ENCODE assay signal across 8 cellular contexts in genomic region chr19:45900661-45901431, GRCh38. TPM values are rescaled to one million over a fixed set of nuclear protein-coding genes. Genes with fewer than 3 reads are reported as not detected.
DNase-seq lines count a peak whose midpoint lies in the region; ATAC-seq and TF ChIP-seq lines count a peak whose summit lies in the region.

No MANE protein-coding gene starts in this region.

- H3K27me3 Mint-ChIP-seq in activated naive CD4-positive, alpha-beta T cell treated with anti-CD3 and anti-CD28 coated beads, Interleukin-2, amount 10 ng/mL, durations not matched to agents 7 days and 5 days = peaks cover 16% of the 10 kb centered on the region

- WGBS in transverse colon (ENCODE audit: low coverage in 1 of 2), 2 donors = 73 to 85% methylated on average over 2 to 22 of the region's 22 CpGs

- H3K36me3 ChIP-seq in ascending aorta (peaks cover 18 to 23% of the 10 kb centered on the region in 2 donors), kidney epithelial cell (ENCODE audit: control insufficient read depth, insufficient read depth, low read length) (peaks cover 1% of the 10 kb centered on the region), transverse colon (peaks cover 0 to 9% (median 0%) of the 10 kb centered on the region in 4 donors)

- no peak for TF ChIP-seq CTCF in ascending aorta (IDR thresholded peaks at IDR 0.05)
- TF ChIP-seq CTCF in kidney epithelial cell (IDR thresholded peaks at IDR 0.05; ENCODE audit: insufficient read depth, low read length, poor library complexity, severe bottlenecking) = no peak
- no peak for TF ChIP-seq CTCF in transverse colon (IDR thresholded peaks at IDR 0.05)

- ATAC-seq in HG03175 (IDR thresholded peaks at IDR 0.05; ENCODE audit: unreplicated experiment) = no peak
- ATAC-seq in left colon = no peak

- H3K36me3 Mint-ChIP-seq in activated naive CD4-positive, alpha-beta T cell treated with anti-CD3 and anti-CD28 coated beads, Interleukin-2, amount 10 ng/mL, durations not matched to agents 7 days and 5 days = peaks cover 25% of the 10 kb centered on the region

- peak overlapping the region; percentile 72 to 86 for H3K4me3 ChIP-seq in ascending aorta
- H3K4me3 ChIP-seq in kidney epithelial cell (ENCODE audit: low read depth, low read length) = peak overlapping the region; percentile 76
- peak overlapping the region; percentile 56 to 94 (median 79) for H3K4me3 ChIP-seq in transverse colon

- H3K9me3 ChIP-seq in ascending aorta (no peaks in the 10 kb centered on the region), transverse colon (no peaks in the 10 kb centered on the region)

- no peaks in the 10 kb centered on the region for H3K9me3 Mint-ChIP-seq in activated naive CD4-positive, alpha-beta T cell treated with anti-CD3 and anti-CD28 coated beads, Interleukin-2, amount 10 ng/mL, durations not matched to agents 7 days and 5 days

- H3K4me1 ChIP-seq in ascending aorta (peaks cover 7 to 9% of the 10 kb centered on the region in 2 donors), transverse colon (peaks cover 13 to 29% (median 22%) of the 10 kb centered on the region in 4 donors)

- no peak overlapping the region for H3K27ac ChIP-seq in ascending aorta
- peak overlapping the region in 1 of 4 donors; percentile 83 for H3K27ac ChIP-seq in transverse colon

- TF ChIP-seq POLR2A in transverse colon (IDR thresholded peaks at IDR 0.05) = no peak

- H3K4me1 Mint-ChIP-seq in activated naive CD4-positive, alpha-beta T cell treated with anti-CD3 and anti-CD28 coated beads, Interleukin-2, amount 10 ng/mL, durations not matched to agents 7 days and 5 days = peaks cover 31% of the 10 kb centered on the region

- TF ChIP-seq EP300 in transverse colon (IDR thresholded peaks at IDR 0.05; ENCODE audit: low read depth) = no peak

- no peak for DNase-seq in activated naive CD4-positive, alpha-beta T cell treated with anti-CD3 and anti-CD28 coated beads, Interleukin-2, amount 10 ng/mL, durations not matched to agents 7 days and 5 days
- no peak for DNase-seq in activated naive CD4-positive, alpha-beta T cell treated with anti-CD3 and anti-CD28 coated beads, Interleukin-2, amount 50 U/mL, for 16 hours
- DNase-seq in ascending aorta (ENCODE audit: low spot score in 2 of 2) (no peak), kidney epithelial cell (ENCODE audit: low read depth) (no peak), transverse colon (no peak), left colon (no peak), DMS53 treated with DMSO at 0.1 percent for 48 hours (lab: John Stamatoyannopoulos, UW; ENCODE audit: unreplicated experiment) (no peak)

- peak overlapping the region; percentile 37 for H3K27ac Mint-ChIP-seq in activated naive CD4-positive, alpha-beta T cell treated with anti-CD3 and anti-CD28 coated beads, Interleukin-2, amount 10 ng/mL, durations not matched to agents 7 days and 5 days

- H3K4me3 Mint-ChIP-seq in activated naive CD4-positive, alpha-beta T cell treated with anti-CD3 and anti-CD28 coated beads, Interleukin-2, amount 10 ng/mL, durations not matched to agents 7 days and 5 days = peak overlapping the region; percentile 56

- H3K27me3 ChIP-seq in ascending aorta = no peaks in the 10 kb centered on the region
- H3K27me3 ChIP-seq in kidney epithelial cell (ENCODE audit: control insufficient read depth, insufficient read depth, low read length) = no peaks in the 10 kb centered on the region
- no peaks in the 10 kb centered on the region for H3K27me3 ChIP-seq in transverse colon

- CTCF ChIA-PET in activated naive CD4-positive, alpha-beta T cell treated with anti-CD3 and anti-CD28 coated beads, Interleukin-2, amount 10 ng/mL, durations not matched to agents 7 days and 5 days (lab: Charles Lee) = interaction anchor here (0.9 to 2.7 kb wide), 4 partner anchors 13 to 18 kb away, joined by 3 to 13 read pairs (median 3); partner anchors contain the start of genes IRF2BP1 and NANOS2

- in situ Hi-C loops in transverse colon (cut with MboI; ENCODE audit: low pct_ligation_motif_present in 1 of 4, low pct_unique_long_range_greater_than_20kb in 1 of 4, low sequenced_read_pairs in 3 of 4) = no loop called here

- intact Hi-C loops in ascending aorta (cut with DNase I) = no loop called here
- intact Hi-C loops in transverse colon (cut with DNase I; ENCODE audit: low total_unique reads) = no loop called here
- intact Hi-C loops in left colon (cut with DNase I, micrococcal nuclease) = no loop called here

RNA-seq across cellular contexts. Expression of gene MYPOP, which starts 1.6 kb away (rescaled TPM):
- total RNA-seq in ascending aorta (1.6 TPM), kidney epithelial cell (3.0 and 8.0 TPM in 2 replicates), transverse colon (10 to 100 TPM in 2 of 4 donors, 1 to 10 TPM in 2; 5.5 to 26.9 (median 8.9) TPM), left colon (10 to 100 TPM; 10.4 to 11.9 TPM)

RNA-seq across cellular contexts. Expression of gene NANOS2, which starts 13.7 kb away (rescaled TPM):
- not detected for total RNA-seq in ascending aorta
- not detected in 2 replicates for total RNA-seq in kidney epithelial cell
- total RNA-seq in transverse colon = not detected
- total RNA-seq in left colon = not detected

RNA-seq across cellular contexts. Expression of gene IRF2BP1, which starts 14.9 kb away (rescaled TPM):
- total RNA-seq in ascending aorta (45.7 TPM), kidney epithelial cell (32.9 and 36.4 TPM in 2 replicates), transverse colon (10 to 100 TPM; 24.9 to 34.1 (median 29.5) TPM), left colon (10 to 100 TPM; 22.8 to 25.0 TPM)

RNA-seq across cellular contexts. Expression of gene FOXA3, which starts 36.7 kb away (rescaled TPM):
- total RNA-seq in ascending aorta (not detected), kidney epithelial cell (0.14 and 0.50 TPM in 2 replicates), transverse colon (10 to 100 TPM in 2 of 4 donors, 1 to 10 TPM in 2; 1.9 to 24.4 (median 9.2) TPM), left colon (10 to 100 TPM; 31.5 to 53.7 TPM)

RNA-seq across cellular contexts. Expression of gene SYMPK, which starts 37.9 kb away (rescaled TPM):
- total RNA-seq in ascending aorta = 103 TPM
- total RNA-seq in kidney epithelial cell = 32.2 and 52.0 TPM in 2 replicates
- 100 to 1,000 TPM in 2 of 4 donors, 10 to 100 TPM in 2; 35.2 to 189 (median 81.9) TPM for total RNA-seq in transverse colon
- 10 to 100 TPM; 53.8 to 62.7 TPM for total RNA-seq in left colon
